In the genomic region with DNA sequence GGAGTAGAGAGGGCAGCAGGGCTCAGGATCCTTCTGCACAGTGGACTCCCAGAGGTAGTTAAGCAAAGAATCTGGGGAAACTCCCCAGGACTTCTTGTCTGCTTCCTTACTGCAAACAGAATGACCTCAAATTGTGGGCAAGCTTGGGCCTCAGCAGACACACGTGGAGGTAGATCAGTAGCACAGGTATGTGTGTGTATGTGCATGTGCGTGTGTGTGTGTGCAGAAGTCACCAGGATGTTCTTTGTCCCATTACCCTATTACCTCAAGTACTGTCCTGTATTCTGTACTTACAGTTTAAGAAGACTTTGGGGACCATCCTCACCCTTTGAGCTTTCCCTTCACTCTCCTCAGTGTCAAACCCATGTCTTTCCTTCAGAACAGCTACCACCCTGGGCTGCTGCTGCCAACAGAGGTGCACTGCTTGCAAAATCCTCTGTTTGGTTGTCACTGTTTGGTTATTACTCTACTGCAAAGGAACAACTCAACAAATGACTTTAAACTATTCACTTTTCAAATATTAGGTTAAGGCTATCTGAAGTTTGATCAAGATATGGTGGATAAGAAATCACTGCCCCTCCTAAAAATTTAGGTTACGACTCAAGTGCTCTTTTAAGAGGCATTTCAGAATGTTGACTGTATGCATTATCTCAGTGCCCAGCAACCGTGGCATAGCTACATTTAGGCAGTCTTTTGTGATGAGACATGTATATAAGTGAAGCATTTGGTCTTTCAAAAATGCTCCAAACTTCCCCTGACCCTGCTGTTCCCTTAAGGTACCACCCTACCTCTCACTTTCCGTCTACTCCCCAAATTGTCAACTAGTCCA, we compare ENCODE assay signal across 28 cellular contexts.
"Had no signal": no experiment of that assay in that cellular context is flagged by ENCODE, and none has a peak within 500 bp of the region (broad histone marks: within the 10 kb centered on the region; RNA-seq: fewer than 3 reads in every experiment).

No MANE protein-coding gene starts in this region.

- H3K4me1 ChIP-seq: esophagus muscularis mucosa, foreskin keratinocyte, gastroesophageal sphincter, neural progenitor cell, parathyroid adenoma, stomach, vagina had no signal

- H3K4me3 Mint-ChIP-seq: mesothelial cell of epicardium; naive B cell; natural killer cell treated with Interleukin-12 subunit alpha and Interleukin-12 subunit beta and Interleukin-15 and Interleukin-18, amount 100 ng/mL, for 72 hours; neural progenitor cell; type B pancreatic cell had no signal

- H3K27ac ChIP-seq: dorsolateral prefrontal cortex, esophagus muscularis mucosa, foreskin keratinocyte, gastroesophageal sphincter, heart left ventricle, hepatocyte, neural progenitor cell, parathyroid adenoma, stomach, thyroid gland, vagina had no signal

- H3K9me3 ChIP-seq: mucosa of descending colon, thyroid gland, vagina had no signal

- DNase-seq: dorsolateral prefrontal cortex; effector CD4-positive, alpha-beta T cell; foreskin keratinocyte; heart left ventricle; left cardiac atrium; left ventricle myocardium superior; mesenchymal stem cell; mucosa of descending colon; naive B cell; stimulated activated CD4-positive, alpha-beta T cell treated with anti-CD3 and anti-CD28 coated beads, Interleukin-12 subunit alpha, Interleukin-12 subunit beta, amount 100 ng/mL, for 4 hours; stimulated activated CD4-positive, alpha-beta T cell treated with anti-CD3 and anti-CD28 coated beads, Interleukin-1b, Interleukin-23, amount 100 ng/mL, for 48 hours; stimulated activated CD4-positive, alpha-beta T cell treated with anti-CD3 and anti-CD28 coated beads, Interleukin-4, amount 100 ng/mL, for 1 hour; stimulated activated CD8-positive, alpha-beta memory T cell treated with anti-CD3 and anti-CD28 coated beads, Interleukin-4, amount 100 ng/mL, for 48 hours; stimulated activated naive CD4-positive, alpha-beta T cell treated with Interleukin-2 at 50 U/mL for 16 hours; stomach; thyroid gland had no signal

- H3K9me3 Mint-ChIP-seq: mesothelial cell of epicardium, type B pancreatic cell had no signal

- H3K27ac Mint-ChIP-seq: mesothelial cell of epicardium; naive B cell; natural killer cell treated with Interleukin-12 subunit alpha and Interleukin-12 subunit beta and Interleukin-15 and Interleukin-18, amount 100 ng/mL, for 72 hours; neural progenitor cell; progenitor cell of endocrine pancreas; type B pancreatic cell had no signal

- H3K27me3 ChIP-seq: esophagus muscularis mucosa, gastroesophageal sphincter, heart left ventricle, hepatocyte, stomach, thyroid gland, vagina had no signal

- H3K36me3 Mint-ChIP-seq: mesothelial cell of epicardium; naive B cell; natural killer cell treated with Interleukin-12 subunit alpha and Interleukin-12 subunit beta and Interleukin-15 and Interleukin-18, amount 100 ng/mL, for 72 hours; neural progenitor cell; type B pancreatic cell had no signal

- H3K36me3 ChIP-seq: esophagus muscularis mucosa, gastroesophageal sphincter, heart left ventricle, neural progenitor cell, stomach, thyroid gland, vagina had no signal

- H3K4me3 ChIP-seq: dorsolateral prefrontal cortex, esophagus muscularis mucosa, gastroesophageal sphincter, heart left ventricle, hepatocyte, mucosa of descending colon, neural progenitor cell, smooth muscle cell, stomach, thyroid gland, vagina had no signal

- H3K4me1 Mint-ChIP-seq: mesothelial cell of epicardium, naive B cell, neural progenitor cell had no signal

- ATAC-seq: foreskin keratinocyte; gastroesophageal sphincter; heart left ventricle; left cardiac atrium; left ventricle myocardium superior; mucosa of descending colon; natural killer cell treated with Interleukin-12 subunit alpha and Interleukin-12 subunit beta and Interleukin-15 and Interleukin-18, amount 100 ng/mL, for 72 hours; sciatic nerve had no signal
